In the genomic region with DNA sequence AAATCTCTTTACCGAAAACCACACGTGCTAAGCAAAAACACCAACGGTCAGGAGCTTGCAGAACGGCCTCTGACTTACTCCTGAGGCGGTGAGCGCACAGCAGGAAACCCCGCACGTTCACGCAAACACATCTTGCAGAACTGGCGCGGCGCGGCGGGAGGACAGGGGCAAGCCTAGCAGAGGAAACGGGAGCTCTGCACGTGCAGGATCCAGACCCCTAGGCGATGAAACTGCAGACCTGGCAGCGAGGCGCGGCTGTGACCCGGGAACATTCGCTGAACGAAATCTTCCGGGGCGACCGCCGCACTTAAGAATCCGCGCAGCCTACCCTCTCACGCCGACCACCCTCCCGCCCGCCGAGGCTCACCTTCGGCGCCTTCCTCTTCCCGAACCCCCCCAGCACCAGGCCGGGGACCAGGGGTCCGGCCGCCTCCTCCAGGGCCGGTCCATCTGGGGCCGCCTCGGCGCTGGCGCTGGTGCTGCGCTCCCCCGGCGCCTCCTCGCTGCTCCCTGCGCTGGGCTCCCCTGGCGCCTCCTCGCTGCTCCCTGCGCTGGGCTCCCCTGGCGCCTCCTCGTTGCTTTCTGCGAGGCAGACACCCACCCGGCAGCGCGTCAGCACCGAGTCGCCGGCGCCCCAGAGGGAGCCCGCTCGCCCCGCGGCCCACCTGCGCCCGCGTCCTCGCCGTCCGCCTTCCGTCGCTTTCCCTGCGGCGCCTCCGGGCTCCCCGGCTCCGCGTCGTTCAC, we compare ENCODE assay signal across 8 cellular contexts. TPM values are rescaled to one million over a fixed set of nuclear protein-coding genes. Genes with fewer than 3 reads are reported as not detected.
A peak's percentile ranks its signal among the peaks of the same experiment; 100 is the strongest.
DNase-seq lines count a peak whose midpoint lies in the region; ATAC-seq, FAIRE-seq and TF ChIP-seq lines count a peak whose summit lies in the region.

No MANE protein-coding gene starts in this region.

- no peaks in the 10 kb centered on the region for H3K9me3 Mint-ChIP-seq in activated naive CD8-positive, alpha-beta T cell treated with anti-CD3 and anti-CD28 coated beads, Interleukin-2, amount 10 ng/mL, durations not matched to agents 7 days and 5 days

- H3K36me3 Mint-ChIP-seq in activated naive CD8-positive, alpha-beta T cell treated with anti-CD3 and anti-CD28 coated beads, Interleukin-2, amount 10 ng/mL, durations not matched to agents 7 days and 5 days, result peaks cover 6% of the 10 kb centered on the region

- 4% methylated on average over 82 of the region's 82 CpGs for WGBS in HUES64

- ATAC-seq in DND-41 (ENCODE audit: insufficient read depth, low read depth) (peak; percentile 44), GM21447 (IDR thresholded peaks at IDR 0.05; ENCODE audit: unreplicated experiment) (peak; percentile 19)
- ATAC-seq in activated naive CD8-positive, alpha-beta T cell treated with anti-CD3 and anti-CD28 coated beads, Interleukin-2, amount 10 ng/mL, durations not matched to agents 7 days and 5 days (ENCODE audit: low read depth), result peak; percentile 41

- peak overlapping the region; percentile 97 for H2AFZ ChIP-seq in DND-41 (ENCODE audit: low read depth, low read length)

- intact Hi-C loops in kidney (cut with DNase I), result no loop called here

- FAIRE-seq in kidney (lab: Jason Lieb, UNC), result no peak

- H3K4me3 ChIP-seq in DND-41 (ENCODE audit: low read depth in 1 of 2, low read length in 2 of 2), result peak overlapping the region; percentile 94 to 100
- peak overlapping the region; percentile 94 for H3K4me3 ChIP-seq in HUES64 (ENCODE audit: low read length)
- H3K4me3 ChIP-seq in kidney (ENCODE audit: low read length in 2 of 2), result peak overlapping the region; percentile 67 to 71
- peak overlapping the region; percentile 63 to 92 for H3K4me3 ChIP-seq in stomach smooth muscle (ENCODE audit: low read length in 2 of 2)

- peaks cover 19% of the 10 kb centered on the region for H3K4me1 Mint-ChIP-seq in activated naive CD8-positive, alpha-beta T cell treated with anti-CD3 and anti-CD28 coated beads, Interleukin-2, amount 10 ng/mL, durations not matched to agents 7 days and 5 days

- peak overlapping the region; percentile 100 for H3K4me2 ChIP-seq in DND-41 (ENCODE audit: insufficient read depth, low read length)

- peak overlapping the region; percentile 88 for H3K27ac Mint-ChIP-seq in activated naive CD8-positive, alpha-beta T cell treated with anti-CD3 and anti-CD28 coated beads, Interleukin-2, amount 10 ng/mL, durations not matched to agents 7 days and 5 days

- peaks cover 72% of the 10 kb centered on the region for H4K20me1 ChIP-seq in DND-41 (ENCODE audit: insufficient read depth, low read length)

- TF ChIP-seq CTCF in DND-41 (IDR thresholded peaks at IDR 0.05; ENCODE audit: borderline replicate concordance, extremely low read depth, low read length, poor library complexity, severe bottlenecking) (no peak), kidney (IDR thresholded peaks at IDR 0.05; ENCODE audit: borderline replicate concordance, extremely low read depth, insufficient read depth) (no peak)

- POLR2A ChIA-PET in activated naive CD8-positive, alpha-beta T cell treated with anti-CD3 and anti-CD28 coated beads, Interleukin-2, amount 10 ng/mL, durations not matched to agents 7 days and 5 days (lab: Charles Lee), result interaction anchor here (0.5 to 1.6 kb wide), 3 partner anchors 10 to 71 kb away, joined by 3 to 4 read pairs (median 3); no protein-coding TSS in a partner anchor

- H3K4me3 Mint-ChIP-seq in activated naive CD8-positive, alpha-beta T cell treated with anti-CD3 and anti-CD28 coated beads, Interleukin-2, amount 10 ng/mL, durations not matched to agents 7 days and 5 days, result peak overlapping the region; percentile 91

- peaks cover 76% of the 10 kb centered on the region for H3K36me3 ChIP-seq in DND-41 (ENCODE audit: insufficient read depth, low read length)
- H3K36me3 ChIP-seq in HUES64 (ENCODE audit: insufficient read depth, low read length), result peaks cover 60% of the 10 kb centered on the region
- peaks cover 13 to 23% of the 10 kb centered on the region in 2 donors for H3K36me3 ChIP-seq in kidney (ENCODE audit: control insufficient read depth in 1 of 2, insufficient read depth in 2 of 2, low read length in 2 of 2)
- peaks cover 28 to 32% of the 10 kb centered on the region in 2 donors for H3K36me3 ChIP-seq in stomach smooth muscle (ENCODE audit: control insufficient read depth in 2 of 2, insufficient read depth in 2 of 2, low read length in 2 of 2)

- H3K4me1 ChIP-seq in DND-41 (ENCODE audit: insufficient read depth, low read length) (peaks cover 42% of the 10 kb centered on the region), HUES64 (ENCODE audit: insufficient read depth, low read length) (no peaks in the 10 kb centered on the region), kidney (ENCODE audit: control insufficient read depth in 1 of 2, insufficient read depth in 1 of 2, low read depth in 1 of 2, low read length in 2 of 2) (peaks cover 0 to 22% of the 10 kb centered on the region in 2 donors), stomach smooth muscle (ENCODE audit: control insufficient read depth, insufficient read depth, low read length) (peaks cover 31% of the 10 kb centered on the region)

- peak overlapping the region; percentile 94 for H3K9ac ChIP-seq in DND-41 (ENCODE audit: low read depth, low read length)
- H3K9ac ChIP-seq in HUES64 (ENCODE audit: low read depth, low read length), result peak overlapping the region; percentile 88
- peak overlapping the region in 1 of 2 donors; percentile 22 for H3K9ac ChIP-seq in kidney (ENCODE audit: low read length in 2 of 2)
- H3K9ac ChIP-seq in stomach smooth muscle (ENCODE audit: low read length in 2 of 2), result peak overlapping the region; percentile 50 to 51

- no peaks in the 10 kb centered on the region for H3K27me3 Mint-ChIP-seq in activated naive CD8-positive, alpha-beta T cell treated with anti-CD3 and anti-CD28 coated beads, Interleukin-2, amount 10 ng/mL, durations not matched to agents 7 days and 5 days

- H3K9me3 ChIP-seq in DND-41 (ENCODE audit: insufficient read depth, low read length, severe bottlenecking) (no peaks in the 10 kb centered on the region), HUES64 (ENCODE audit: insufficient read depth, low read depth, low read length) (no peaks in the 10 kb centered on the region), kidney (ENCODE audit: control insufficient read depth in 1 of 2, low read length in 2 of 2) (no peaks in the 10 kb centered on the region), stomach smooth muscle (ENCODE audit: control insufficient read depth in 2 of 2, low read length in 2 of 2) (no peaks in the 10 kb centered on the region)

- H3K27me3 ChIP-seq in DND-41 (ENCODE audit: insufficient read depth, low read length, poor library complexity) (no peaks in the 10 kb centered on the region), HUES64 (ENCODE audit: insufficient read depth, low read length) (no peaks in the 10 kb centered on the region), stomach smooth muscle (ENCODE audit: control insufficient read depth in 1 of 2, insufficient read depth in 2 of 2, low read length in 2 of 2) (no peaks in the 10 kb centered on the region)

- peak; percentile 37 for DNase-seq in DND-41
- no peak for DNase-seq in activated naive CD8-positive, alpha-beta T cell treated with anti-CD3 and anti-CD28 coated beads, Interleukin-2, amount 10 ng/mL, durations not matched to agents 7 days and 5 days
- DNase-seq in kidney, result no peak
- DNase-seq in occipital lobe (lab: John Stamatoyannopoulos, UW), result no peak
- DNase-seq in NCI-H2196 treated with DMSO at 0.1 percent for 48 hours (lab: John Stamatoyannopoulos, UW; ENCODE audit: unreplicated experiment), result no peak

- peaks cover 72% of the 10 kb centered on the region for H3K79me2 ChIP-seq in DND-41 (ENCODE audit: insufficient read depth, low read length)

- H3K27ac ChIP-seq in DND-41 (ENCODE audit: low read length) (peak overlapping the region; percentile 71), HUES64 (ENCODE audit: low read depth, low read length) (no peak overlapping the region), kidney (ENCODE audit: low read depth in 2 of 2, low read length in 2 of 2) (no peak overlapping the region), stomach smooth muscle (ENCODE audit: low read length) (no peak overlapping the region)

RNA-seq across cellular contexts. Expression of a gene that starts 0.6 kb away (rescaled TPM):
- polyA plus RNA-seq in HUES64 (2013, experiment 1 of 2), result 11.2 TPM
- polyA plus RNA-seq in HUES64 (2013, experiment 2 of 2), result 9.3 TPM
- total RNA-seq in activated naive CD8-positive, alpha-beta T cell treated with anti-CD3 and anti-CD28 coated beads, Interleukin-2, amount 10 ng/mL, durations not matched to agents 7 days and 5 days, result 10 to 100 TPM; 31.9 to 33.5 TPM
- total RNA-seq in kidney (19.6 TPM), occipital lobe (7.6 TPM)
- 10.3 TPM for polyA plus RNA-seq in kidney (ENCODE audit: insufficient read depth, low read depth, low replicate concordance)

RNA-seq across cellular contexts. Expression of a gene that starts 0.8 kb away (rescaled TPM):
- 29.0 TPM for polyA plus RNA-seq in HUES64 (2013, experiment 1 of 2)
- 31.7 TPM for polyA plus RNA-seq in HUES64 (2013, experiment 2 of 2)
- 10 to 100 TPM; 29.3 to 29.4 TPM for total RNA-seq in activated naive CD8-positive, alpha-beta T cell treated with anti-CD3 and anti-CD28 coated beads, Interleukin-2, amount 10 ng/mL, durations not matched to agents 7 days and 5 days
- total RNA-seq in kidney, result 20.0 TPM
- polyA plus RNA-seq in kidney (ENCODE audit: insufficient read depth, low read depth, low replicate concordance), result 22.3 TPM
- total RNA-seq in occipital lobe, result 6.2 TPM
